8 cellular contexts compared by ENCODE assay signal in genomic region chr13:90968510-90968909, GRCh38.
DNase-seq lines count a peak whose midpoint lies in the region; ATAC-seq lines count a peak whose summit lies in the region.

No MANE protein-coding gene starts in this region.

- in situ Hi-C loops in T47D (cut with HindIII; ENCODE audit: low pct_unique_long_range_greater_than_20kb, low sequenced_read_pairs): no loop called here

- DNase-seq in NCI-H524 (lab: John Stamatoyannopoulos, UW) (peak; percentile 27 to 57), NCI-H524 treated with DMSO at 0.1 percent for 48 hours (lab: John Stamatoyannopoulos, UW) (no peak), NCI-H1105 (lab: John Stamatoyannopoulos, UW) (peak; percentile 2), T47D (ENCODE audit: low read depth in 1 of 2, low spot score in 1 of 2) (peak; percentile 35 to 54), renal cortical epithelial cell (ENCODE audit: low read depth) (peak; percentile 65)
- no peak for DNase-seq in activated CD4-positive, alpha-beta T cell treated with anti-CD3 and anti-CD28 coated beads, Interleukin-2, amount 50 U/mL, for 1 hour

- ATAC-seq in GM18520 (IDR thresholded peaks at IDR 0.05; ENCODE audit: unreplicated experiment) (no peak), HG02885 (IDR thresholded peaks at IDR 0.05; ENCODE audit: poor library complexity, unreplicated experiment) (no peak)

Comparison
In these comparisons a context has a peak if more than half of its experiments do, and no peak if none do; other contexts are left out.
1. DNase-seq: peak in NCI-H524 (2 of 2), NCI-H1105 (single experiment), T47D (2 of 2) and renal cortical epithelial cell (single experiment); none in NCI-H524 treated with DMSO at 0.1 percent for 48 hours (single experiment) and activated CD4-positive, alpha-beta T cell treated with anti-CD3 and anti-CD28 coated beads, Interleukin-2, amount 50 U/mL, for 1 hour (single experiment).